Comparison of ENCODE assay signal across 20 cellular contexts in genomic region chr12:93802293-93802692, GRCh38.
A peak's percentile ranks its signal among the peaks of the same experiment; 100 is the strongest.
DNase-seq lines count a peak whose midpoint lies in the region; ATAC-seq and TF ChIP-seq lines count a peak whose summit lies in the region.
"Had no signal": no experiment of that assay in that cellular context is flagged by ENCODE, and none has a peak within 500 bp of the region (broad histone marks: within the 10 kb centered on the region; RNA-seq: fewer than 3 reads in every experiment).

No MANE protein-coding gene starts in this region.

- TF ChIP-seq RAD21 in SK-N-SH (IDR thresholded peaks at IDR 0.05; ENCODE audit: low read length), result no peak

- H3K27ac ChIP-seq in SK-N-SH (ENCODE audit: low read depth in 2 of 2, low read length in 1 of 2), result peak overlapping the region; percentile 86 to 93; a peak in 3 of 4 replicates
- peak overlapping the region; percentile 96 for H3K27ac ChIP-seq in parathyroid adenoma
- H3K27ac ChIP-seq in vagina, result peak overlapping the region; percentile 84
- H3K27ac ChIP-seq: neutrophil, SJCRH30 had no signal

- intact Hi-C loops in vagina (cut with DNase I), result no loop called here

- DNase-seq in SK-N-SH (no peak), erythroblast (lab: John Stamatoyannopoulos, UW) (peak; percentile 13 to 50), vagina (ENCODE audit: extremely low spot score in 2 of 2) (no peak), NCI-H345 treated with DMSO at 0.1 percent for 48 hours (lab: John Stamatoyannopoulos, UW; ENCODE audit: unreplicated experiment) (no peak), NCI-H446 (lab: John Stamatoyannopoulos, UW) (no peak)
- DNase-seq: activated naive CD8-positive, alpha-beta T cell treated with anti-CD3 and anti-CD28 coated beads, Interleukin-2, amount 50 U/mL, for 24 hours; C1 segment of cervical spinal cord; central memory CD4-positive, alpha-beta T cell; DMS 273 treated with DMSO at 0.1 percent for 48 hours; effector CD8-positive, alpha-beta T cell; NCI-H1417 treated with DMSO at 0.1 percent for 48 hours; NCI-H226; SJCRH30; small intestine; trophoblast cell had no signal

- H3F3A ChIP-seq in SK-N-SH (replicated peaks; ENCODE audit: insufficient read depth), result peaks cover 37% of the 10 kb centered on the region

- no peak overlapping the region; the same call in 1 of the 2 replicates for H2AFZ ChIP-seq in SK-N-SH (ENCODE audit: low read depth)
- H2AFZ ChIP-seq in parathyroid adenoma, result peak overlapping the region; percentile 67

- POLR2A ChIA-PET in SK-N-SH (lab: Yijun Ruan, JAX), result interaction anchor here (0.7 kb wide), 1 partner anchor 17 kb away, joined by 3 read pairs; no protein-coding TSS in a partner anchor

- ATAC-seq in SK-N-SH treated with all-trans-retinoic acid at 6 μM for 48 hours (no peak), HG03108 (IDR thresholded peaks at IDR 0.05; ENCODE audit: unreplicated experiment) (no peak)
- ATAC-seq: activated naive CD8-positive, alpha-beta T cell treated with anti-CD3 and anti-CD28 coated beads, Interleukin-2, amount 50 U/mL, for 24 hours had no signal

- no peaks in the 10 kb centered on the region for H3K9me2 ChIP-seq in SK-N-SH

- H3K4me3 ChIP-seq in SK-N-SH (ENCODE audit: low read depth in 2 of 2, low read length in 1 of 2) (no peak overlapping the region), parathyroid adenoma (ENCODE audit: low read depth, low read length) (no peak overlapping the region), vagina (no peak overlapping the region)
- H3K4me3 ChIP-seq: HAP-1, SJCRH30 had no signal

- H3K4me2 ChIP-seq in SK-N-SH (peak overlapping the region; percentile 73), parathyroid adenoma (ENCODE audit: low read length) (peak overlapping the region; percentile 39)

- H3K36me3 ChIP-seq in SK-N-SH (replicated peaks in 1 of 2; ENCODE audit: control insufficient read depth in 1 of 2, insufficient read depth in 2 of 2, low read length in 1 of 2), result no peaks in the 10 kb centered on the region
- H3K36me3 ChIP-seq in parathyroid adenoma (ENCODE audit: control insufficient read depth, insufficient read depth, low read length), result no peaks in the 10 kb centered on the region
- H3K36me3 ChIP-seq in vagina, result no peaks in the 10 kb centered on the region
- H3K36me3 ChIP-seq: HAP-1, neutrophil, SJCRH30 had no signal

- H3K9me3 ChIP-seq in SK-N-SH (no peaks in the 10 kb centered on the region), parathyroid adenoma (ENCODE audit: control insufficient read depth, low read length) (no peaks in the 10 kb centered on the region), vagina (no peaks in the 10 kb centered on the region)
- H3K9me3 ChIP-seq: HAP-1, neutrophil, SJCRH30 had no signal

- H3K27me3 ChIP-seq in SK-N-SH (ENCODE audit: insufficient read depth) (no peaks in the 10 kb centered on the region), parathyroid adenoma (ENCODE audit: control insufficient read depth, insufficient read depth, low read length) (no peaks in the 10 kb centered on the region), vagina (no peaks in the 10 kb centered on the region)
- H3K27me3 ChIP-seq: neutrophil, SJCRH30 had no signal

- H4K20me1 ChIP-seq in SK-N-SH (ENCODE audit: insufficient read depth), result no peaks in the 10 kb centered on the region

- no peak for TF ChIP-seq EP300 in SK-N-SH (IDR thresholded peaks at IDR 0.05; ENCODE audit: borderline replicate concordance in 1 of 2, low read depth in 1 of 2, low read length in 1 of 2)

- peaks cover 25 to 37% of the 10 kb centered on the region in 2 experiments for H3K4me1 ChIP-seq in SK-N-SH (ENCODE audit: control insufficient read depth in 1 of 2, insufficient read depth in 2 of 2, low read depth in 1 of 2, low read length in 1 of 2)
- H3K4me1 ChIP-seq in parathyroid adenoma, result peaks cover 68% of the 10 kb centered on the region
- H3K4me1 ChIP-seq in vagina, result peaks cover 32% of the 10 kb centered on the region
- H3K4me1 ChIP-seq: HAP-1 had no signal

- H3K9ac ChIP-seq in SK-N-SH (no peak overlapping the region), parathyroid adenoma (no peak overlapping the region)

- H3K79me2 ChIP-seq in SK-N-SH (ENCODE audit: insufficient read depth) (no peaks in the 10 kb centered on the region), parathyroid adenoma (peaks cover 6% of the 10 kb centered on the region)

- CTCF ChIA-PET in SK-N-SH (lab: Yijun Ruan, JAX), result interaction anchor here (0.6 to 3.0 kb wide), 7 partner anchors 17 to 406 kb away, joined by 3 to 8 read pairs (median 3); no protein-coding TSS in a partner anchor

- no peak for TF ChIP-seq CTCF in SK-N-SH (IDR thresholded peaks at IDR 0.05)
- no peak for TF ChIP-seq CTCF in parathyroid adenoma (IDR thresholded peaks at IDR 0.05)
- no peak for TF ChIP-seq CTCF in vagina (IDR thresholded peaks at IDR 0.05)

- 99% methylated on average over 2 of the region's 2 CpGs for WGBS in SK-N-SH (ENCODE audit: low lambda C conversion rate)

- TF ChIP-seq POLR2A in erythroblast (IDR thresholded peaks at IDR 0.05; ENCODE audit: low read length) (no peak), vagina (IDR thresholded peaks at IDR 0.05) (no peak)

TF ChIP-seq in SK-N-SH, 30 proteins besides CTCF, POLR2A, EP300 and RAD21 (continues in another document):
- no peak for TF ChIP-seq SMC3 (IDR thresholded peaks at IDR 0.05; ENCODE audit: low read depth, low read length)
- no peak for TF ChIP-seq TCF12 (IDR thresholded peaks at IDR 0.05)
- no peak for TF ChIP-seq GATA2 (CRISPR knock-in tag; IDR thresholded peaks at IDR 0.05)
- TF ChIP-seq FOSL2 (IDR thresholded peaks at IDR 0.05; ENCODE audit: borderline replicate concordance, low read depth), result no peak
- TF ChIP-seq FOXJ3 (CRISPR knock-in tag; IDR thresholded peaks at IDR 0.05), result no peak
- TF ChIP-seq PBX3 (IDR thresholded peaks at IDR 0.05), result no peak
- TF ChIP-seq GABPA (IDR thresholded peaks at IDR 0.05; ENCODE audit: low read depth), result no peak
- TF ChIP-seq SIN3A (IDR thresholded peaks at IDR 0.05; ENCODE audit: borderline replicate concordance, low read depth, low read length), result no peak
- TF ChIP-seq, protein P1, sequence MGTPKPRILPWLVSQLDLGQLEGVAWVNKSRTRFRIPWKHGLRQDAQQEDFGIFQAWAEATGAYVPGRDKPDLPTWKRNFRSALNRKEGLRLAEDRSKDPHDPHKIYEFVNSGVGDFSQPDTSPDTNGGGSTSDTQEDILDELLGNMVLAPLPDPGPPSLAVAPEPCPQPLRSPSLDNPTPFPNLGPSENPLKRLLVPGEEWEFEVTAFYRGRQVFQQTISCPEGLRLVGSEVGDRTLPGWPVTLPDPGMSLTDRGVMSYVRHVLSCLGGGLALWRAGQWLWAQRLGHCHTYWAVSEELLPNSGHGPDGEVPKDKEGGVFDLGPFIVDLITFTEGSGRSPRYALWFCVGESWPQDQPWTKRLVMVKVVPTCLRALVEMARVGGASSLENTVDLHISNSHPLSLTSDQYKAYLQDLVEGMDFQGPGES (IDR thresholded peaks at IDR 0.05; ENCODE audit: low read depth, low read length), result no peak
- TF ChIP-seq FOXM1 (IDR thresholded peaks at IDR 0.05; ENCODE audit: low read depth), result no peak

TF ChIP-seq in SK-N-SH treated with all-trans-retinoic acid at 6 μM for 48 hours, 23 proteins besides CTCF, POLR2A, EP300 and RAD21:
- TF ChIP-seq GLIS3 (CRISPR knock-in tag; IDR thresholded peaks at IDR 0.05), result no peak
- no peak for TF ChIP-seq ARNTL (CRISPR knock-in tag; IDR thresholded peaks at IDR 0.05; ENCODE audit: borderline replicate concordance, low read depth)
- TF ChIP-seq ESRRG (CRISPR knock-in tag; IDR thresholded peaks at IDR 0.05), result no peak
- no peak for TF ChIP-seq SNAI2 (CRISPR knock-in tag; IDR thresholded peaks at IDR 0.05)
- TF ChIP-seq CREB5 (CRISPR knock-in tag; IDR thresholded peaks at IDR 0.05; ENCODE audit: low read depth), result no peak
- no peak for TF ChIP-seq ZNF70 (CRISPR knock-in tag; IDR thresholded peaks at IDR 0.05)
- TF ChIP-seq RARB (CRISPR knock-in tag; IDR thresholded peaks at IDR 0.05), result no peak
TF ChIP-seq in SK-N-SH treated with all-trans-retinoic acid at 6 μM for 48 hours: peak in this region for 0.

Comparison
In these comparisons a context has a peak if more than half of its experiments do, and no peak if none do; other contexts are left out.
1. DNase-seq: peak in erythroblast (2 of 2); none in SK-N-SH (single experiment), vagina (0 of 2), NCI-H345 treated with DMSO at 0.1 percent for 48 hours (single experiment) and NCI-H446 (0 of 2).
2. Peak in every context shown above with its lines, with median percentiles within 50 percentile points of each other: H3K27ac ChIP-seq.